25 cellular contexts compared by ENCODE assay signal in the genomic region with DNA sequence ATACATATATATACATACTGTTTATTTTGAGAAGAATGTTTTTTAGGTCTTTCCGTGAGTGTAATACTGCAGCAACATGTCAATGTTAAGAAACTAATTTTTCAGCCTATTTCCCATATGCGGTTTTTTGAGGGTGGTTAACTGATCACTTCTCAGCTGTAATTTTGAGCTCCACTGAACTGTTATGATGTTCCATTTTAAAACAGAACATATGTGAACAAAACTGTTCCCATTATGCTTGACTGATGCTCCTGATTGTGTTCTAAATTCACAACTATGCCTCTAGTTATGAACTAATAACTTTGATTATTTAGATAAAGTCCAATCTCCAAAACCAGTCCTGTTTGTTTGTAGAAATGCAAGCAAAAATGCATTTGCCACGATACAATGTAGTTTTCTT.
"Had no signal": no experiment of that assay in that cellular context is flagged by ENCODE, and none has a peak within 500 bp of the region (broad histone marks: within the 10 kb centered on the region; RNA-seq: fewer than 3 reads in every experiment).

No MANE protein-coding gene starts in this region.

- DNase-seq: hypothalamus; islet precursor cell; left ventricle myocardium inferior; mesendoderm; naive thymus-derived CD4-positive, alpha-beta T cell; nucleus accumbens; pancreas; posterior cingulate gyrus; retina; right cardiac atrium; stimulated activated CD4-positive, alpha-beta T cell treated with anti-CD3 and anti-CD28 coated beads, Interleukin-12 subunit alpha, Interleukin-12 subunit beta, amount 100 ng/mL, for 4 hours; stimulated activated CD4-positive, alpha-beta T cell treated with anti-CD3 and anti-CD28 coated beads, Interleukin-15, amount 100 ng/mL, for 24 hours; stimulated activated CD4-positive, alpha-beta T cell treated with anti-CD3 and anti-CD28 coated beads, Interleukin-2, amount 100 ng/mL, for 24 hours; stimulated activated CD4-positive, alpha-beta T cell treated with anti-CD3 and anti-CD28 coated beads, Interleukin-4, amount 100 ng/mL, for 1 hour; stimulated activated naive B cell treated with anti-CD40 and anti-IgM and Interleukin-4, amounts not matched to agents 10 μg/mL and 1 μg/mL and 100 μg/mL, for 72 hours; tibial artery; trophoblast cell; upper lobe of right lung had no signal

- H3K36me3 ChIP-seq: left ventricle myocardium inferior, pancreas, prostate gland, suprapubic skin, thoracic aorta, tibial artery, upper lobe of right lung had no signal

- ATAC-seq: naive thymus-derived CD4-positive, alpha-beta T cell; natural killer cell treated with Interleukin-12 subunit alpha and Interleukin-12 subunit beta and Interleukin-15 and Interleukin-18, amount 100 ng/mL, for 72 hours; pancreas; right cardiac atrium; sciatic nerve; stimulated activated naive B cell treated with anti-CD40 and anti-IgM and Interleukin-4, amounts not matched to agents 10 μg/mL and 1 μg/mL and 100 μg/mL, for 72 hours; upper lobe of right lung had no signal

- H3K27ac ChIP-seq: left ventricle myocardium inferior, pancreas, prostate gland, skin epidermis, suprapubic skin, thoracic aorta, tibial artery, upper lobe of right lung had no signal

- H3K27me3 ChIP-seq: pancreas, suprapubic skin, tibial artery, upper lobe of right lung had no signal

- H3K4me1 ChIP-seq: left ventricle myocardium inferior, pancreas, prostate gland, suprapubic skin, tibial artery, upper lobe of right lung had no signal

- H3K9me3 ChIP-seq: pancreas, prostate gland, suprapubic skin, thoracic aorta, tibial artery, upper lobe of right lung had no signal

- H3K4me3 ChIP-seq: left ventricle myocardium inferior, lung, pancreas, prostate gland, skin epidermis, suprapubic skin, thoracic aorta, tibial artery, upper lobe of right lung had no signal
